Comparison of ENCODE assay signal across 10 cellular contexts in genomic region chr11:119306373-119306890, GRCh38. TPM values are rescaled to one million over a fixed set of nuclear protein-coding genes. Genes with fewer than 3 reads are reported as not detected.
DNase-seq lines count a peak whose midpoint lies in the region; ATAC-seq and TF ChIP-seq lines count a peak whose summit lies in the region.
"Had no signal": no experiment of that assay in that cellular context is flagged by ENCODE, and none has a peak within 500 bp of the region (broad histone marks: within the 10 kb centered on the region; RNA-seq: fewer than 3 reads in every experiment).

No MANE protein-coding gene starts in this region.

- H2AFZ ChIP-seq in IMR-90 (replicated peaks; ENCODE audit: low read length, poor library complexity) (peak overlapping the region; percentile 23), fibroblast of lung (ENCODE audit: low read length) (no peak overlapping the region)

- no peak overlapping the region for H3K23ac ChIP-seq in IMR-90 (ENCODE audit: low read depth, low read length)

- POLR2A ChIA-PET in IMR-90 (lab: Charles Lee; ENCODE audit: unreplicated experiment), result no interaction called here

- peak overlapping the region; percentile 49 for H3K4ac ChIP-seq in IMR-90 (ENCODE audit: low read depth, low read length)

- peak overlapping the region; percentile 1 for H2BK5ac ChIP-seq in IMR-90 (ENCODE audit: low read depth, low read length, poor library complexity, severe bottlenecking)

- H4K20me1 ChIP-seq in IMR-90 (ENCODE audit: insufficient read depth, low read length) (peaks cover 7% of the 10 kb centered on the region), fibroblast of lung (ENCODE audit: control insufficient read depth, extremely low read depth, insufficient read depth, low read length) (no peaks in the 10 kb centered on the region)

- H3K4me3 ChIP-seq in IMR-90 (ENCODE audit: insufficient read depth, low read depth, low read length) (no peak overlapping the region), fibroblast of lung (replicated peaks in 1 of 4; ENCODE audit: control extremely low read depth in 1 of 4, insufficient read depth in 1 of 4, low read depth in 3 of 4, low read length in 4 of 4) (no peak overlapping the region)
- H3K4me3 ChIP-seq: thyroid gland had no signal

- H2BK120ac ChIP-seq in IMR-90 (ENCODE audit: low read depth, low read length), result no peak overlapping the region

- H3K79me1 ChIP-seq in IMR-90 (ENCODE audit: low read depth in 1 of 2, low read length in 2 of 2), result peaks cover 11 to 39% of the 10 kb centered on the region in 2 experiments; a peak in 2 of 4 replicates

- peaks cover 13% of the 10 kb centered on the region for H3K9me1 ChIP-seq in IMR-90 (ENCODE audit: insufficient read depth, low read length)

- TF ChIP-seq CTCF in IMR-90 (conservative IDR thresholded peaks at IDR 0.05; ENCODE audit: low read depth, low read length) (no peak), fibroblast of lung (conservative IDR thresholded peaks at IDR 0.05 in 1 of 2, IDR thresholded peaks at IDR 0.05 in 1 of 2; ENCODE audit: low read depth in 1 of 2, low read length in 2 of 2) (no peak)

- 0 out of 4 replicates have a peak overlapping the region, but pooled peaks of 1 of the 2 experiments have one; percentile 16 for H4K8ac ChIP-seq in IMR-90 (ENCODE audit: low read depth in 2 of 2, low read length in 2 of 2)

- H3K4me1 ChIP-seq in IMR-90 (ENCODE audit: control insufficient read depth, insufficient read depth, low read length) (peaks cover 8% of the 10 kb centered on the region), fibroblast of lung (ENCODE audit: control insufficient read depth, extremely low read depth, insufficient read depth, low read length) (peaks cover 5% of the 10 kb centered on the region)
- H3K4me1 ChIP-seq: thyroid gland had no signal

- H4K91ac ChIP-seq in IMR-90 (ENCODE audit: insufficient read depth, low read depth, low read length), result no peak overlapping the region

- no peak for TF ChIP-seq POLR2A in IMR-90 (IDR thresholded peaks at IDR 0.05; ENCODE audit: low read depth, low read length)

- CTCF ChIA-PET in IMR-90 (lab: Yijun Ruan, JAX), result interaction anchor here (0.9 to 1.1 kb wide), 2 partner anchors 9 to 34 kb away, joined by 4 read pairs; no protein-coding TSS in a partner anchor

- H3K9me3 ChIP-seq in IMR-90 (ENCODE audit: control insufficient read depth, insufficient read depth, low read length) (no peaks in the 10 kb centered on the region), fibroblast of lung (ENCODE audit: control insufficient read depth, insufficient read depth, low read depth, low read length) (no peaks in the 10 kb centered on the region)
- H3K9me3 ChIP-seq: thyroid gland had no signal

- H3K27ac Mint-ChIP-seq in stimulated activated effector memory CD8-positive, alpha-beta T cell treated with anti-CD3 and anti-CD28 coated beads, Interleukin-12 subunit alpha, Interleukin-12 subunit beta, amount 100 ng/mL, for 72 hours, result peak overlapping the region; percentile 51

- H3K9me3 Mint-ChIP-seq in stimulated activated effector memory CD8-positive, alpha-beta T cell treated with anti-CD3 and anti-CD28 coated beads, Interleukin-12 subunit alpha, Interleukin-12 subunit beta, amount 100 ng/mL, for 72 hours, result no peaks in the 10 kb centered on the region
- H3K9me3 Mint-ChIP-seq: nephron had no signal

- peak overlapping the region; percentile 56 for H2AK9ac ChIP-seq in IMR-90 (replicated peaks; ENCODE audit: low read depth, low read length, poor library complexity)

- peaks cover 56% of the 10 kb centered on the region for H3K36me3 Mint-ChIP-seq in stimulated activated effector memory CD8-positive, alpha-beta T cell treated with anti-CD3 and anti-CD28 coated beads, Interleukin-12 subunit alpha, Interleukin-12 subunit beta, amount 100 ng/mL, for 72 hours

- in situ Hi-C loops in IMR-90 (cut with MboI; ENCODE audit: low sequenced_read_pairs), result no loop called here

- H3K4me2 ChIP-seq in IMR-90 (ENCODE audit: low read depth, low read length) (no peak overlapping the region), fibroblast of lung (ENCODE audit: extremely low read depth, insufficient read depth, low read length) (no peak overlapping the region)

- no peak for TF ChIP-seq RAD21 in IMR-90 (IDR thresholded peaks at IDR 0.05; ENCODE audit: low read length)

- dilution Hi-C loops in IMR-90 (cut with HindIII; ENCODE audit: low sequenced_read_pairs, unreplicated experiment), result no loop called here

- no peak overlapping the region for H2BK20ac ChIP-seq in IMR-90 (ENCODE audit: low read depth, low read length)

- H2AK5ac ChIP-seq in IMR-90 (ENCODE audit: low read depth, low read length), result peak overlapping the region; percentile 34; the same call in 1 of the 2 replicates

- no peaks in the 10 kb centered on the region for H3K79me2 ChIP-seq in fibroblast of lung (ENCODE audit: control insufficient read depth, insufficient read depth, low read length)

- H4K5ac ChIP-seq in IMR-90 (ENCODE audit: low read depth, low read length), result no peak overlapping the region

- ATAC-seq in IMR-90 (ENCODE audit: low read depth) (peak; percentile 55), HG03432 (IDR thresholded peaks at IDR 0.05; ENCODE audit: unreplicated experiment) (no peak)
- peak; percentile 85 for ATAC-seq in stimulated activated effector memory CD8-positive, alpha-beta T cell treated with anti-CD3 and anti-CD28 coated beads, Interleukin-12 subunit alpha, Interleukin-12 subunit beta, amount 100 ng/mL, for 72 hours

- no peak overlapping the region for H3K56ac ChIP-seq in IMR-90 (ENCODE audit: extremely low read depth, insufficient read depth, low read length)

- intact Hi-C loops in IMR-90 (cut with micrococcal nuclease), result no loop called here

- no peak overlapping the region for H3K4me3 Mint-ChIP-seq in stimulated activated effector memory CD8-positive, alpha-beta T cell treated with anti-CD3 and anti-CD28 coated beads, Interleukin-12 subunit alpha, Interleukin-12 subunit beta, amount 100 ng/mL, for 72 hours
- H3K4me3 Mint-ChIP-seq: nephron had no signal

- H3K9ac ChIP-seq in IMR-90 (ENCODE audit: low read depth, low read length) (no peak overlapping the region), fibroblast of lung (ENCODE audit: insufficient read depth, low read length) (no peak overlapping the region)

- peaks cover 18% of the 10 kb centered on the region for H3K4me1 Mint-ChIP-seq in stimulated activated effector memory CD8-positive, alpha-beta T cell treated with anti-CD3 and anti-CD28 coated beads, Interleukin-12 subunit alpha, Interleukin-12 subunit beta, amount 100 ng/mL, for 72 hours

- H3K27ac ChIP-seq in IMR-90 (ENCODE audit: insufficient read depth, low read length), result peak overlapping the region; percentile 11; the same call in 1 of the 2 replicates
- H3K27ac ChIP-seq in fibroblast of lung (ENCODE audit: insufficient read depth, low read length), result peak overlapping the region; percentile 29

- BruUV-seq in IMR-90 (replicated peaks; lab: Mats Ljungman, UMichigan), result no TSS peak

- DNase-seq in IMR-90 (peak; percentile 42), fibroblast of lung (ENCODE audit: low read depth in 2 of 2) (peak; percentile 15 to 27), RPMI8226 (no peak), HuH-7.5 (ENCODE audit: low spot score) (no peak), C1 segment of cervical spinal cord (lab: John Stamatoyannopoulos, UW) (no peak)
- peak; percentile 36 for DNase-seq in activated CD8-positive, alpha-beta memory T cell treated with anti-CD3 and anti-CD28 coated beads, Interleukin-2, amount 50 U/mL, for 4 hours
- no peak for DNase-seq in stimulated activated effector memory CD8-positive, alpha-beta T cell treated with anti-CD3 and anti-CD28 coated beads, Interleukin-12 subunit alpha, Interleukin-12 subunit beta, amount 100 ng/mL, for 72 hours (ENCODE audit: low spot score in 2 of 2)
- DNase-seq: thyroid gland had no signal

- no CpG with 5 or more reads among the region's 5 CpGs for WGBS in IMR-90 (ENCODE audit: extremely low coverage in 2 of 2, insufficient read length in 1 of 2), 2 experiments

- H3K18ac ChIP-seq in IMR-90 (ENCODE audit: low read depth, low read length), result no peak overlapping the region

- 0 out of 3 replicates have a peak overlapping the region, but pooled peaks have one; percentile 20 for H2BK15ac ChIP-seq in IMR-90 (ENCODE audit: low read depth, low read length)

- no peak overlapping the region; the same call in 1 of the 2 replicates for H3K14ac ChIP-seq in IMR-90 (replicated peaks; ENCODE audit: low read depth, low read length)

- H3K27me3 ChIP-seq in IMR-90 (ENCODE audit: control insufficient read depth, insufficient read depth, low read length), result no peaks in the 10 kb centered on the region
- no peaks in the 10 kb centered on the region for H3K27me3 ChIP-seq in fibroblast of lung (ENCODE audit: control insufficient read depth, insufficient read depth, low read length)
- H3K27me3 ChIP-seq: thyroid gland had no signal

- H3K36me3 ChIP-seq in IMR-90 (ENCODE audit: control insufficient read depth, insufficient read depth, low read length), result peaks cover 49% of the 10 kb centered on the region
- H3K36me3 ChIP-seq in fibroblast of lung (ENCODE audit: control insufficient read depth, insufficient read depth, low read length), result peaks cover 8% of the 10 kb centered on the region

RNA-seq across cellular contexts. Expression of gene MCAM, which starts 10.5 kb away (rescaled TPM):
- total RNA-seq in IMR-90 (2012; rRNA removed) (131 and 165 TPM in 2 replicates), fibroblast of lung (3.9 and 4.8 TPM in 2 replicates)
- polyA plus RNA-seq in IMR-90 (2012; rRNA removed) (79.4 and 95.1 TPM in 2 replicates), fibroblast of lung (8.1 and 26.3 TPM in 2 replicates)
- polyA plus RNA-seq in IMR-90 (2012; cell fraction: cytosol; rRNA removed), result 197 and 220 TPM in 2 replicates
- 58.2 and 150 TPM in 2 replicates for polyA plus RNA-seq in IMR-90 (2012; cell fraction: nucleus; rRNA removed; ENCODE audit: low replicate concordance)
- polyA plus RNA-seq in fibroblast of lung (2012), result 7.7 and 23.8 TPM in 2 replicates
- 7.4 and 15.7 TPM in 2 replicates for polyA minus RNA-seq in fibroblast of lung (ENCODE audit: low replicate concordance)

RNA-seq across cellular contexts. Expression of gene RNF26, which starts 27.9 kb away (rescaled TPM):
- total RNA-seq in IMR-90 (2012; rRNA removed) (3.4 and 3.6 TPM in 2 replicates), fibroblast of lung (4.1 and 7.1 TPM in 2 replicates)
- polyA plus RNA-seq in IMR-90 (2012; rRNA removed) (36.7 and 38.1 TPM in 2 replicates), fibroblast of lung (22.9 and 38.0 TPM in 2 replicates)
- 34.0 and 44.0 TPM in 2 replicates for polyA plus RNA-seq in IMR-90 (2012; cell fraction: cytosol; rRNA removed)
- 7.8 and 14.3 TPM in 2 replicates for polyA plus RNA-seq in IMR-90 (2012; cell fraction: nucleus; rRNA removed; ENCODE audit: low replicate concordance)
- 27.6 and 45.2 TPM in 2 replicates for polyA plus RNA-seq in fibroblast of lung (2012)
- 113 and 145 TPM in 2 replicates for polyA minus RNA-seq in fibroblast of lung (ENCODE audit: low replicate concordance)

RNA-seq across cellular contexts. Expression of gene C1QTNF5, which starts 34.3 kb away (rescaled TPM):
- total RNA-seq in IMR-90 (2012; rRNA removed), result 1.9 and 2.0 TPM in 2 replicates
- 5.4 and 5.8 TPM in 2 replicates for polyA plus RNA-seq in IMR-90 (2012; rRNA removed)
- polyA plus RNA-seq in IMR-90 (2012; cell fraction: cytosol; rRNA removed), result 5.1 and 9.5 TPM in 2 replicates
- 5.6 and 7.4 TPM in 2 replicates for polyA plus RNA-seq in IMR-90 (2012; cell fraction: nucleus; rRNA removed; ENCODE audit: low replicate concordance)
- 32.0 and 34.4 TPM in 2 replicates for total RNA-seq in fibroblast of lung
- polyA plus RNA-seq in fibroblast of lung, result 13.4 and 13.6 TPM in 2 replicates
- polyA plus RNA-seq in fibroblast of lung (2012), result 23.0 and 28.9 TPM in 2 replicates
- 10.6 and 14.9 TPM in 2 replicates for polyA minus RNA-seq in fibroblast of lung (ENCODE audit: low replicate concordance)

RNA-seq across cellular contexts. Expression of gene MFRP, which starts 40.1 kb away (rescaled TPM):
- total RNA-seq in IMR-90 (2012; rRNA removed) (not detected in 2 replicates), fibroblast of lung (not detected in 2 replicates)
- polyA plus RNA-seq in IMR-90 (2012; rRNA removed) (not detected in 2 replicates), fibroblast of lung (not detected in 2 replicates)
- 0.02 and 0.05 TPM in 2 replicates for polyA plus RNA-seq in IMR-90 (2012; cell fraction: cytosol; rRNA removed)
- polyA plus RNA-seq in IMR-90 (2012; cell fraction: nucleus; rRNA removed; ENCODE audit: low replicate concordance), result not detected in 2 replicates
- polyA plus RNA-seq in fibroblast of lung (2012), result not detected in 2 replicates
- polyA minus RNA-seq in fibroblast of lung (ENCODE audit: low replicate concordance), result not detected in 2 replicates
- total RNA-seq: thyroid gland had no signal

Comparison
In these comparisons a context has a peak if more than half of its experiments do, and no peak if none do; other contexts are left out.
1. DNase-seq: peak in IMR-90 (single experiment), activated CD8-positive, alpha-beta memory T cell treated with anti-CD3 and anti-CD28 coated beads, Interleukin-2, amount 50 U/mL, for 4 hours (single experiment) and fibroblast of lung (2 of 2); none in stimulated activated effector memory CD8-positive, alpha-beta T cell treated with anti-CD3 and anti-CD28 coated beads, Interleukin-12 subunit alpha, Interleukin-12 subunit beta, amount 100 ng/mL, for 72 hours (0 of 2), RPMI8226 (single experiment), HuH-7.5 (single experiment) and C1 segment of cervical spinal cord (0 of 14).
2. RNA of gene MCAM, which starts 10.5 kb away (total RNA-seq): 131 to 165 TPM in IMR-90; 3.9 to 4.8 TPM in fibroblast of lung; every median in the first group is over 10 times any median in the second.
3. RNA of gene C1QTNF5, which starts 34.3 kb away (total RNA-seq): 32.0 to 34.4 TPM in fibroblast of lung; 1.9 to 2.0 TPM in IMR-90; every median in the first group is over 10 times any median in the second.